ENCODE assay signal across 17 cellular contexts in the genomic region with DNA sequence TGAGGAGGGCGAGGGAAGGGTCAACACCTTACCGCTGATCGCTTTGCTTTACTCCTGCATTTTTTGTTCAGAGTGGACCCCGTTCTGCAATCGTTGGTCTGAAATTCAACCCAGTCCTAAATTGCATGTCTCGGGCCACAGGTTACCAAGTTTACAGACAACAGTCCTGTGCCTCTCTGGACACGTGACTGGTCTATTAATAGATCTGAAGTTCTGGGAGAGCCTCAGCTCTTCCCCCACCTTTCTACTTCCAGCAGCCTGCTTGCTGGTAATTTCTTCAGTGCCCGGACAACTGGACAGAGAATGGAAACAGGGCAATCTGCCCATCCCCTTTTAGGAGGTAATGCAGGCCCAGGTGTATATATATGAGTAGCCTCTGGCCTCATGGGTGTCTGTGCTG.
DNase-seq lines count a peak whose midpoint lies in the region; ATAC-seq, FAIRE-seq and TF ChIP-seq lines count a peak whose summit lies in the region.
"Had no signal": no experiment of that assay in that cellular context is flagged by ENCODE, and none has a peak within 500 bp of the region (broad histone marks: within the 10 kb centered on the region; RNA-seq: fewer than 3 reads in every experiment).

No MANE protein-coding gene starts in this region.

- H3K18ac ChIP-seq in trophoblast cell (ENCODE audit: low read length) = no peak overlapping the region

- WGBS in body of pancreas, 2 donors = 44 to 49% methylated on average over 6 to 8 of the region's 8 CpGs
- no CpG with 5 or more reads among the region's 8 CpGs for WGBS in trophoblast cell (ENCODE audit: extremely low coverage, insufficient coverage, insufficient read length)

- TF ChIP-seq POLR2A in body of pancreas (IDR thresholded peaks at IDR 0.05) = no peak

- peak overlapping the region; percentile 25 for H3K23ac ChIP-seq in trophoblast cell (ENCODE audit: low read length)

- H3K79me2 ChIP-seq in trophoblast cell (ENCODE audit: control insufficient read depth, insufficient read depth, low read length, poor library complexity) = no peaks in the 10 kb centered on the region

- DNase-seq in body of pancreas = peak; percentile 26 to 42 (median 39)
- DNase-seq in left lobe of liver (ENCODE audit: low spot score) = peak; percentile 61
- DNase-seq in trophoblast cell = no peak
- no peak for DNase-seq in NCI-H1092 treated with DMSO at 0.1 percent for 48 hours (lab: John Stamatoyannopoulos, UW)
- no peak for DNase-seq in HTR-8/SVneo (ENCODE audit: insufficient read length, low spot score)
- DNase-seq: activated CD8-positive, alpha-beta T cell treated with anti-CD3 and anti-CD28 coated beads for 36 hours; amniotic stem cell; Caco-2; foreskin melanocyte; NCI-H1048; NK-92 treated with Interleukin-12 subunit alpha and Interleukin-12 subunit beta, amount 100 ng/mL, for 24 hours; T-helper 1 cell had no signal

- H3K4me2 ChIP-seq in BLaER1 (peak overlapping the region; percentile 13; the same call in 1 of the 2 replicates), trophoblast cell (ENCODE audit: low read length) (peak overlapping the region; percentile 18)

- H3K36me3 ChIP-seq in BLaER1 (0 out of 2 replicates have a peak, but pooled peaks cover 6% of the 10 kb centered on the region), body of pancreas (replicated peaks in 1 of 2; ENCODE audit: insufficient read depth in 1 of 2, low read depth in 2 of 2) (no peaks in the 10 kb centered on the region), trophoblast cell (ENCODE audit: control insufficient read depth in 1 of 2, insufficient read depth in 2 of 2, low read length in 2 of 2) (no peaks in the 10 kb centered on the region)
- H3K36me3 ChIP-seq: ovary had no signal

- peak overlapping the region; percentile 31 for H3K4ac ChIP-seq in trophoblast cell (ENCODE audit: low read depth, low read length)

- no peak overlapping the region for H2BK5ac ChIP-seq in trophoblast cell (ENCODE audit: low read depth, low read length, poor library complexity)

- H3K9ac ChIP-seq in BLaER1 (no peak overlapping the region), trophoblast cell (ENCODE audit: low read length) (no peak overlapping the region)

- peaks cover 32% of the 10 kb centered on the region for H3K4me1 ChIP-seq in BLaER1
- H3K4me1 ChIP-seq in body of pancreas = peaks cover 27% of the 10 kb centered on the region
- H3K4me1 ChIP-seq in trophoblast cell (ENCODE audit: control insufficient read depth in 1 of 2, insufficient read depth in 2 of 2, low read length in 2 of 2) = peaks cover 9 to 11% of the 10 kb centered on the region in 2 experiments

- H4K8ac ChIP-seq in trophoblast cell (ENCODE audit: low read depth, low read length) = no peak overlapping the region

- H2AK5ac ChIP-seq in trophoblast cell (ENCODE audit: low read length) = no peak overlapping the region

- H3K9me3 ChIP-seq in BLaER1 (no peaks in the 10 kb centered on the region), body of pancreas (no peaks in the 10 kb centered on the region), trophoblast cell (ENCODE audit: insufficient read depth, low read depth, low read length) (no peaks in the 10 kb centered on the region)
- H3K9me3 ChIP-seq: Caco-2, ovary had no signal

- H3K27ac ChIP-seq in BLaER1 = no peak overlapping the region
- peak overlapping the region; percentile 28 to 67 (median 43) for H3K27ac ChIP-seq in body of pancreas
- no peak overlapping the region for H3K27ac ChIP-seq in trophoblast cell (ENCODE audit: low read depth, low read length)
- H3K27ac ChIP-seq: VCaP had no signal

- intact Hi-C loops in body of pancreas (cut with DNase I) = no loop called here

- H3K27me3 ChIP-seq in BLaER1 (no peaks in the 10 kb centered on the region), body of pancreas (no peaks in the 10 kb centered on the region), trophoblast cell (ENCODE audit: insufficient read depth, low read length) (no peaks in the 10 kb centered on the region)
- H3K27me3 ChIP-seq: ovary had no signal

- ATAC-seq in body of pancreas = peak; percentile 76
- peak; percentile 85 for ATAC-seq in left lobe of liver
- ATAC-seq in HG03135 (IDR thresholded peaks at IDR 0.05; ENCODE audit: unreplicated experiment) = no peak
- ATAC-seq in HG02678 (IDR thresholded peaks at IDR 0.05; ENCODE audit: unreplicated experiment) = no peak
- ATAC-seq: activated CD8-positive, alpha-beta T cell treated with anti-CD3 and anti-CD28 coated beads for 36 hours had no signal

- FAIRE-seq in HTR-8/SVneo (lab: Jason Lieb, UNC) = no peak

- no peak overlapping the region for H4K12ac ChIP-seq in trophoblast cell (ENCODE audit: low read depth, low read length)

- no peak overlapping the region for H2BK120ac ChIP-seq in trophoblast cell (ENCODE audit: insufficient read depth, low read length, poor library complexity)

- H2BK12ac ChIP-seq in trophoblast cell (ENCODE audit: low read length) = no peak overlapping the region

- H3K79me1 ChIP-seq in trophoblast cell (ENCODE audit: low read length) = no peaks in the 10 kb centered on the region

- H4K91ac ChIP-seq in trophoblast cell (ENCODE audit: low read depth, low read length) = no peak overlapping the region

- H3K4me3 ChIP-seq in BLaER1 (no peak overlapping the region), body of pancreas (no peak overlapping the region), trophoblast cell (ENCODE audit: low read depth, low read length) (no peak overlapping the region)
- H3K4me3 ChIP-seq: ovary had no signal

- no peaks in the 10 kb centered on the region for H4K20me1 ChIP-seq in BLaER1

- no peak for TF ChIP-seq CTCF in body of pancreas (IDR thresholded peaks at IDR 0.05)

- no peak overlapping the region for H3K14ac ChIP-seq in trophoblast cell (ENCODE audit: low read length)

- no peak overlapping the region for H2AFZ ChIP-seq in trophoblast cell (ENCODE audit: insufficient read depth, low read length, poor library complexity)

Comparison
In these comparisons a context has a peak if more than half of its experiments do, and no peak if none do; other contexts are left out.
1. H3K27ac ChIP-seq: peak in body of pancreas (4 of 4); none in BLaER1 (single experiment) and trophoblast cell (single experiment).
2. ATAC-seq: peak in body of pancreas (single experiment) and left lobe of liver (single experiment); none in HG03135 (single experiment) and HG02678 (single experiment).
3. DNase-seq: peak in body of pancreas (4 of 4) and left lobe of liver (single experiment); none in trophoblast cell (0 of 2), NCI-H1092 treated with DMSO at 0.1 percent for 48 hours (single experiment) and HTR-8/SVneo (single experiment).